Comparison of ENCODE assay signal across 13 cellular contexts in the genomic region with DNA sequence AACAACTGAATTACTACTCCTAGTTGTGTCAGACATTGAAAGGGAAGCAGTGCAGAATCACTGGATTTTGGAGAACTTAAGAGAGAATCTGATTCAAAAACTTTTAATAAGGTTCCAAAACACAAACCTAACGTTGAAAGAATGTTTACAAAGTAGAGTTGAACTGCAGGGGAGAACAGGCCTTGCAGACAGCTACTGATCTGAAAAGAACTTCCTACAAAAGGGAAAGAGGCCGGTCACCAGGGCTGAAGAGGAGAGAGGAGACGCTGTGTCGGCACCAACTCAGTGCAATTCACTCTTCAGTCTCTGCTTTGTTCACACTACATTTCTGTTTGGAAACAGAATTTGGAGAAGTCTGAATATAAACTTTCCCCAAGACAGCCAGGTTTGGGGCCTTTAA.
DNase-seq lines count a peak whose midpoint lies in the region; ATAC-seq and TF ChIP-seq lines count a peak whose summit lies in the region.
"Had no signal": no experiment of that assay in that cellular context is flagged by ENCODE, and none has a peak within 500 bp of the region (broad histone marks: within the 10 kb centered on the region; RNA-seq: fewer than 3 reads in every experiment).

No MANE protein-coding gene starts in this region.

- H3K4me1 ChIP-seq in muscle layer of duodenum (ENCODE audit: control insufficient read depth in 1 of 2, insufficient read depth in 2 of 2, low read length in 2 of 2) (peaks cover 9 to 23% of the 10 kb centered on the region in 2 donors), thoracic aorta (ENCODE audit: control insufficient read depth in 1 of 2, low read depth in 2 of 2) (peaks cover 31 to 48% of the 10 kb centered on the region in 2 donors), psoas muscle (peaks cover 22% of the 10 kb centered on the region), testis (no peaks in the 10 kb centered on the region)

- no peaks in the 10 kb centered on the region for H3K27me3 Mint-ChIP-seq in WTC11 (ENCODE audit: low read depth)
- H3K27me3 Mint-ChIP-seq: CD4-positive, CD25-positive, alpha-beta regulatory T cell had no signal

- POLR2A ChIA-PET in WTC11 (lab: Charles Lee): no interaction called here

- DNase-seq in WTC11 (ENCODE audit: low spot score): no peak
- peak; percentile 43 for DNase-seq in fibroblast of the aortic adventitia (ENCODE audit: low read depth)
- no peak for DNase-seq in thoracic aorta (ENCODE audit: low spot score)
- DNase-seq in stimulated activated CD8-positive, alpha-beta memory T cell treated with anti-CD3 and anti-CD28 coated beads, Interleukin-4, amount 100 ng/mL, for 48 hours: no peak
- DNase-seq in psoas muscle: no peak
- no peak for DNase-seq in testis
- no peak for DNase-seq in DMS153 treated with DMSO at 0.1 percent for 48 hours (lab: John Stamatoyannopoulos, UW; ENCODE audit: unreplicated experiment)
- DNase-seq: activated CD4-positive, alpha-beta T cell treated with anti-CD3 and anti-CD28 coated beads, Interleukin-2, amount 10 ng/mL, durations not matched to agents 24 days and 14 days; activated effector memory CD4-positive, alpha-beta T cell treated with Interleukin-2 at 50 U/mL for 16 hours; CD4-positive, CD25-positive, alpha-beta regulatory T cell; mammary epithelial cell; NCI-H1436 had no signal

- CTCF ChIA-PET in WTC11 (lab: Charles Lee): interaction anchor here (1.8 kb wide), 1 partner anchor 12 kb away, joined by 6 read pairs; no protein-coding TSS in a partner anchor

- H3K27me3 ChIP-seq in muscle layer of duodenum (ENCODE audit: low read depth, low read length) (no peaks in the 10 kb centered on the region), thoracic aorta (replicated peaks; ENCODE audit: insufficient read depth) (no peaks in the 10 kb centered on the region), psoas muscle (ENCODE audit: insufficient read depth in 3 of 3, low read length in 2 of 3) (no peaks in the 10 kb centered on the region), testis (no peaks in the 10 kb centered on the region)

- TF ChIP-seq POLR2A in testis (IDR thresholded peaks at IDR 0.05): no peak

- no peaks in the 10 kb centered on the region for H3K36me3 Mint-ChIP-seq in WTC11
- H3K36me3 Mint-ChIP-seq: CD4-positive, CD25-positive, alpha-beta regulatory T cell had no signal

- intact Hi-C loops in psoas muscle (cut with DNase I): no loop called here
- intact Hi-C loops in testis (cut with DNase I; ENCODE audit: low total_unique reads): no loop called here

- H3K9me3 ChIP-seq in muscle layer of duodenum (ENCODE audit: control insufficient read depth in 1 of 2, low read length in 2 of 2): no peaks in the 10 kb centered on the region
- no peaks in the 10 kb centered on the region for H3K9me3 ChIP-seq in thoracic aorta
- no peaks in the 10 kb centered on the region for H3K9me3 ChIP-seq in psoas muscle
- no peaks in the 10 kb centered on the region for H3K9me3 ChIP-seq in testis

- 39 to 50% (median 46%) methylated on average over 4 of the region's 4 CpGs for WGBS in psoas muscle, 3 donors
- WGBS in testis, 2 donors: 36 to 49% methylated on average over 4 of the region's 4 CpGs

- no peaks in the 10 kb centered on the region for H3K36me3 ChIP-seq in muscle layer of duodenum (ENCODE audit: control insufficient read depth in 1 of 2, insufficient read depth in 2 of 2, low read length in 2 of 2)
- H3K36me3 ChIP-seq in thoracic aorta: no peaks in the 10 kb centered on the region
- H3K36me3 ChIP-seq in psoas muscle (ENCODE audit: insufficient read depth in 1 of 2, low read depth in 1 of 2): no peaks in the 10 kb centered on the region
- H3K36me3 ChIP-seq in testis (ENCODE audit: low read depth, missing control alignments): no peaks in the 10 kb centered on the region

- peak overlapping the region; percentile 73 for H3K27ac Mint-ChIP-seq in WTC11
- H3K27ac Mint-ChIP-seq: activated CD4-positive, alpha-beta T cell treated with anti-CD3 and anti-CD28 coated beads, Interleukin-2, amount 10 ng/mL, durations not matched to agents 24 days and 14 days; CD4-positive, CD25-positive, alpha-beta regulatory T cell had no signal

- H3K4me3 ChIP-seq in fibroblast of the aortic adventitia (ENCODE audit: low read depth, low read length) (peak overlapping the region; percentile 19), muscle layer of duodenum (ENCODE audit: low read depth in 1 of 2, low read length in 2 of 2) (no peak overlapping the region), thoracic aorta (peak overlapping the region; percentile 47), psoas muscle (no peak overlapping the region), testis (no peak overlapping the region)

- peaks cover 8% of the 10 kb centered on the region for H3K4me1 Mint-ChIP-seq in WTC11
- H3K4me1 Mint-ChIP-seq: activated CD4-positive, alpha-beta T cell treated with anti-CD3 and anti-CD28 coated beads, Interleukin-2, amount 10 ng/mL, durations not matched to agents 24 days and 14 days; CD4-positive, CD25-positive, alpha-beta regulatory T cell had no signal

- peak; percentile 92 for ATAC-seq in WTC11
- no peak for ATAC-seq in thoracic aorta (ENCODE audit: insufficient number of reproducible peaks, low FRiP score, low read depth)
- no peak for ATAC-seq in psoas muscle

- H3K9me3 Mint-ChIP-seq in WTC11: no peaks in the 10 kb centered on the region; the same call in 1 of the 2 replicates
- H3K9me3 Mint-ChIP-seq: activated CD4-positive, alpha-beta T cell treated with anti-CD3 and anti-CD28 coated beads, Interleukin-2, amount 10 ng/mL, durations not matched to agents 24 days and 14 days had no signal

- peak overlapping the region; percentile 7 for H3K27ac ChIP-seq in muscle layer of duodenum (ENCODE audit: low read length)
- peak overlapping the region; percentile 78 to 85 for H3K27ac ChIP-seq in thoracic aorta
- H3K27ac ChIP-seq in psoas muscle: no peak overlapping the region
- H3K27ac ChIP-seq in testis: no peak overlapping the region

- no peak for TF ChIP-seq CTCF in WTC11 (IDR thresholded peaks at IDR 0.05)
- TF ChIP-seq CTCF in fibroblast of the aortic adventitia (IDR thresholded peaks at IDR 0.05; ENCODE audit: insufficient read depth, low read length): no peak
- no peak for TF ChIP-seq CTCF in thoracic aorta (IDR thresholded peaks at IDR 0.05)
- TF ChIP-seq CTCF in psoas muscle (IDR thresholded peaks at IDR 0.05): no peak
- no peak for TF ChIP-seq CTCF in testis (IDR thresholded peaks at IDR 0.05)

- no peak overlapping the region for H3K4me3 Mint-ChIP-seq in WTC11
- H3K4me3 Mint-ChIP-seq: activated CD4-positive, alpha-beta T cell treated with anti-CD3 and anti-CD28 coated beads, Interleukin-2, amount 10 ng/mL, durations not matched to agents 24 days and 14 days; CD4-positive, CD25-positive, alpha-beta regulatory T cell had no signal

TF ChIP-seq in WTC11, 78 proteins besides CTCF, POLR2A, EP300 and RAD21 (continues in another document):
- TF ChIP-seq TP53 (CRISPR knock-in tag; IDR thresholded peaks at IDR 0.05) (no peak), ZNF671 (CRISPR knock-in tag; IDR thresholded peaks at IDR 0.05) (no peak), NR3C1 (CRISPR knock-in tag; conservative IDR thresholded peaks at IDR 0.05; ENCODE audit: low read depth) (no peak), CBFB (CRISPR knock-in tag; IDR thresholded peaks at IDR 0.05; ENCODE audit: low read depth) (no peak), GRHL2 (CRISPR knock-in tag; IDR thresholded peaks at IDR 0.05; ENCODE audit: insufficient replicate concordance, severe bottlenecking) (no peak)
- TF ChIP-seq, protein P1, sequence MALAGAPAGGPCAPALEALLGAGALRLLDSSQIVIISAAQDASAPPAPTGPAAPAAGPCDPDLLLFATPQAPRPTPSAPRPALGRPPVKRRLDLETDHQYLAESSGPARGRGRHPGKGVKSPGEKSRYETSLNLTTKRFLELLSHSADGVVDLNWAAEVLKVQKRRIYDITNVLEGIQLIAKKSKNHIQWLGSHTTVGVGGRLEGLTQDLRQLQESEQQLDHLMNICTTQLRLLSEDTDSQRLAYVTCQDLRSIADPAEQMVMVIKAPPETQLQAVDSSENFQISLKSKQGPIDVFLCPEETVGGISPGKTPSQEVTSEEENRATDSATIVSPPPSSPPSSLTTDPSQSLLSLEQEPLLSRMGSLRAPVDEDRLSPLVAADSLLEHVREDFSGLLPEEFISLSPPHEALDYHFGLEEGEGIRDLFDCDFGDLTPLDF (CRISPR knock-in tag; IDR thresholded peaks at IDR 0.05): no peak
- TF ChIP-seq, protein P2, sequence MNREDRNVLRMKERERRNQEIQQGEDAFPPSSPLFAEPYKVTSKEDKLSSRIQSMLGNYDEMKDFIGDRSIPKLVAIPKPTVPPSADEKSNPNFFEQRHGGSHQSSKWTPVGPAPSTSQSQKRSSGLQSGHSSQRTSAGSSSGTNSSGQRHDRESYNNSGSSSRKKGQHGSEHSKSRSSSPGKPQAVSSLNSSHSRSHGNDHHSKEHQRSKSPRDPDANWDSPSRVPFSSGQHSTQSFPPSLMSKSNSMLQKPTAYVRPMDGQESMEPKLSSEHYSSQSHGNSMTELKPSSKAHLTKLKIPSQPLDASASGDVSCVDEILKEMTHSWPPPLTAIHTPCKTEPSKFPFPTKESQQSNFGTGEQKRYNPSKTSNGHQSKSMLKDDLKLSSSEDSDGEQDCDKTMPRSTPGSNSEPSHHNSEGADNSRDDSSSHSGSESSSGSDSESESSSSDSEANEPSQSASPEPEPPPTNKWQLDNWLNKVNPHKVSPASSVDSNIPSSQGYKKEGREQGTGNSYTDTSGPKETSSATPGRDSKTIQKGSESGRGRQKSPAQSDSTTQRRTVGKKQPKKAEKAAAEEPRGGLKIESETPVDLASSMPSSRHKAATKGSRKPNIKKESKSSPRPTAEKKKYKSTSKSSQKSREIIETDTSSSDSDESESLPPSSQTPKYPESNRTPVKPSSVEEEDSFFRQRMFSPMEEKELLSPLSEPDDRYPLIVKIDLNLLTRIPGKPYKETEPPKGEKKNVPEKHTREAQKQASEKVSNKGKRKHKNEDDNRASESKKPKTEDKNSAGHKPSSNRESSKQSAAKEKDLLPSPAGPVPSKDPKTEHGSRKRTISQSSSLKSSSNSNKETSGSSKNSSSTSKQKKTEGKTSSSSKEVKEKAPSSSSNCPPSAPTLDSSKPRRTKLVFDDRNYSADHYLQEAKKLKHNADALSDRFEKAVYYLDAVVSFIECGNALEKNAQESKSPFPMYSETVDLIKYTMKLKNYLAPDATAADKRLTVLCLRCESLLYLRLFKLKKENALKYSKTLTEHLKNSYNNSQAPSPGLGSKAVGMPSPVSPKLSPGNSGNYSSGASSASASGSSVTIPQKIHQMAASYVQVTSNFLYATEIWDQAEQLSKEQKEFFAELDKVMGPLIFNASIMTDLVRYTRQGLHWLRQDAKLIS (CRISPR knock-in tag; IDR thresholded peaks at IDR 0.05; ENCODE audit: borderline replicate concordance): no peak

Comparison
In these comparisons a context has a peak if more than half of its experiments do, and no peak if none do; other contexts are left out.
1. H3K4me3 ChIP-seq: peak in fibroblast of the aortic adventitia (single experiment) and thoracic aorta (single experiment); none in muscle layer of duodenum (0 of 2), psoas muscle (single experiment) and testis (0 of 2).
2. H3K27ac ChIP-seq: peak in muscle layer of duodenum (single experiment) and thoracic aorta (2 of 2); none in psoas muscle (single experiment) and testis (0 of 2).